In genomic region chr1:201525196-201525778, GRCh38 we compare ENCODE assay signal across 25 cellular contexts. TPM values are rescaled to one million over a fixed set of nuclear protein-coding genes. Genes with fewer than 3 reads are reported as not detected.
A peak's percentile ranks its signal among the peaks of the same experiment; 100 is the strongest.
DNase-seq lines count a peak whose midpoint lies in the region; ATAC-seq, FAIRE-seq and TF ChIP-seq lines count a peak whose summit lies in the region.
"Had no signal": no experiment of that assay in that cellular context is flagged by ENCODE, and none has a peak within 500 bp of the region (broad histone marks: within the 10 kb centered on the region; RNA-seq: fewer than 3 reads in every experiment).

No MANE protein-coding gene starts in this region.

- no peaks in the 10 kb centered on the region for H3K79me2 ChIP-seq in Karpas-422 (ENCODE audit: low read length)
- no peaks in the 10 kb centered on the region for H3K79me2 ChIP-seq in GM12878 (ENCODE audit: control insufficient read depth, insufficient read depth, low read length)

- H3K9ac ChIP-seq in Karpas-422 (ENCODE audit: low read length) (no peak overlapping the region), GM12878 (ENCODE audit: control insufficient read depth, insufficient read depth, low read length) (no peak overlapping the region), mesenchymal stem cell (ENCODE audit: low read length) (peak overlapping the region; percentile 46)

- no peak for TF ChIP-seq RAD21 in GM12878 (IDR thresholded peaks at IDR 0.05; ENCODE audit: insufficient read depth, low read depth, low read length)

- no peak for TF ChIP-seq EP300 in GM12878 (IDR thresholded peaks at IDR 0.05; ENCODE audit: borderline replicate concordance in 1 of 2, control insufficient read depth in 1 of 2, low read depth in 2 of 2, low read length in 2 of 2)

- H2AFZ ChIP-seq in Karpas-422 (ENCODE audit: low read length) = no peak overlapping the region
- H2AFZ ChIP-seq in GM12878 (ENCODE audit: control insufficient read depth, low read depth, low read length) = no peak overlapping the region
- H2AFZ ChIP-seq in mesenchymal stem cell (ENCODE audit: low read depth, low read length) = no peak overlapping the region
- H2AFZ ChIP-seq: PC-9 had no signal

- no peak for TF ChIP-seq POLR2A in GM12878 (IDR thresholded peaks at IDR 0.05; ENCODE audit: low read depth, low read length)

- BruUV-seq in Calu3 (replicated peaks; lab: Mats Ljungman, UMichigan) (no TSS peak), GM12878 (replicated peaks; lab: Mats Ljungman, UMichigan) (no TSS peak)

- H3K27ac Mint-ChIP-seq in Calu3 (ENCODE audit: unreplicated experiment) = peak overlapping the region; percentile 48

- H3K4ac ChIP-seq in mesenchymal stem cell (ENCODE audit: low read depth in 1 of 2, low read length in 2 of 2) = no peak overlapping the region

- no peak overlapping the region for H3K4me2 ChIP-seq in Karpas-422 (ENCODE audit: low read depth, low read length, poor library complexity, severe bottlenecking)
- no peak overlapping the region for H3K4me2 ChIP-seq in GM12878 (ENCODE audit: control insufficient read depth, insufficient read depth)
- no peak overlapping the region for H3K4me2 ChIP-seq in mesenchymal stem cell (ENCODE audit: low read length, poor library complexity, severe bottlenecking)
- H3K4me2 ChIP-seq: PC-9 had no signal

- H3K36me3 ChIP-seq in Karpas-422 (ENCODE audit: insufficient read depth, low read length) = no peaks in the 10 kb centered on the region
- H3K36me3 ChIP-seq in GM12878 (ENCODE audit: control insufficient read depth in 2 of 2, insufficient read depth in 2 of 2, low read length in 1 of 2) = no peaks in the 10 kb centered on the region
- no peaks in the 10 kb centered on the region for H3K36me3 ChIP-seq in mesenchymal stem cell (ENCODE audit: control insufficient read depth in 1 of 2, insufficient read depth in 2 of 2, low read depth in 1 of 2, low read length in 2 of 2)
- H3K36me3 ChIP-seq: BE2C, SJSA1 had no signal

- H3K23ac ChIP-seq in mesenchymal stem cell (ENCODE audit: low read length in 2 of 2) = no peak overlapping the region

- in situ Hi-C loops in GM12878 (cut with MboI) = no loop called here
- in situ Hi-C loops in GM13976 (cut with MboI; ENCODE audit: low sequenced_read_pairs, unreplicated experiment) = no loop called here

- WGBS in GM12878 (ENCODE audit: insufficient coverage, insufficient replicate concordance, low lambda C conversion rate, missing lambda C conversion rate) = 100% methylated on average over 1 of the region's 1 CpG
- 100% methylated on average over 1 of the region's 1 CpG for WGBS in mesenchymal stem cell

- H3K27me3 ChIP-seq in Karpas-422 (ENCODE audit: low read length) (no peaks in the 10 kb centered on the region), GM12878 (replicated peaks in 1 of 2; ENCODE audit: control insufficient read depth in 2 of 2, insufficient read depth in 2 of 2, low read length in 1 of 2) (no peaks in the 10 kb centered on the region), mesenchymal stem cell (ENCODE audit: control insufficient read depth in 1 of 2, insufficient read depth in 1 of 2, low read length in 2 of 2) (no peaks in the 10 kb centered on the region)
- H3K27me3 ChIP-seq: BE2C, SJSA1 had no signal

- no peaks in the 10 kb centered on the region for H3K27me3 Mint-ChIP-seq in Calu3 (ENCODE audit: unreplicated experiment)

- no peak overlapping the region for H2BK5ac ChIP-seq in mesenchymal stem cell (ENCODE audit: low read depth, low read length, poor library complexity, severe bottlenecking)

- H3K9me3 Mint-ChIP-seq in Calu3 (ENCODE audit: low read depth, unreplicated experiment) = no peaks in the 10 kb centered on the region

- DNase-seq in Calu3 (no peak), Karpas-422 (peak; percentile 19), GM12878 (ENCODE audit: low read depth, low spot score) (no peak), mesenchymal stem cell (no peak), occipital lobe (lab: John Stamatoyannopoulos, UW) (no peak), GM13976 (ENCODE audit: low spot score) (no peak)
- DNase-seq in activated CD4-positive, alpha-beta T cell treated with anti-CD3 and anti-CD28 coated beads, Interleukin-2, amount 50 U/mL, for 1 hour = no peak
- DNase-seq: BE2C, GDM1, Kasumi-1, MV-4-11, NCI-H2029, NCI-H446, NCI-H524 treated with DMSO at 0.1 percent for 48 hours, NCI-H774, PC-9, Right ventricle myocardium superior, RPMI8226, T-helper 1 cell had no signal

- H3K79me1 ChIP-seq in mesenchymal stem cell (replicated peaks; ENCODE audit: low read length, poor library complexity, severe bottlenecking) = no peaks in the 10 kb centered on the region

- H3K9me2 ChIP-seq in Karpas-422 (replicated peaks; ENCODE audit: insufficient read depth, low read length) = no peaks in the 10 kb centered on the region

- no peak overlapping the region for H3K18ac ChIP-seq in mesenchymal stem cell (ENCODE audit: low read depth in 1 of 2, low read length in 2 of 2)

- RAD21 ChIA-PET in GM12878 (lab: Charles Lee; ENCODE audit: unreplicated experiment) = no interaction called here

- peaks cover 14% of the 10 kb centered on the region for H3K36me3 Mint-ChIP-seq in Calu3 (ENCODE audit: insufficient read depth, unreplicated experiment)

- H3K27ac ChIP-seq in Karpas-422 (ENCODE audit: low read length) (no peak overlapping the region), GM12878 (ENCODE audit: control insufficient read depth, insufficient read depth) (no peak overlapping the region), mesenchymal stem cell (ENCODE audit: low read length, poor library complexity, severe bottlenecking) (no peak overlapping the region)
- H3K27ac ChIP-seq: PC-9, SJSA1 had no signal

- H3K14ac ChIP-seq in mesenchymal stem cell (ENCODE audit: low read length in 2 of 2) = no peak overlapping the region

- TF ChIP-seq CTCF in Calu3 (IDR thresholded peaks at IDR 0.05; ENCODE audit: unreplicated experiment) (no peak), GM12878 (IDR thresholded peaks at IDR 0.05 in 2 of 3, conservative IDR thresholded peaks at IDR 0.05 in 1 of 3; ENCODE audit: control insufficient read depth in 2 of 3, extremely low read depth in 1 of 3, insufficient read depth in 1 of 3, low read depth in 3 of 3, low read length in 3 of 3) (no peak), GM13976 (IDR thresholded peaks at IDR 0.05; ENCODE audit: borderline replicate concordance, control extremely low read depth, extremely low read depth, insufficient read depth, missing control alignments) (no peak)

- H2BK12ac ChIP-seq in mesenchymal stem cell (ENCODE audit: low read length in 2 of 2) = no peak overlapping the region

- intact Hi-C loops in Calu3 (cut with micrococcal nuclease; ENCODE audit: unreplicated experiment) = no loop called here
- intact Hi-C loops in GM12878 (cut with micrococcal nuclease; ENCODE audit: unreplicated experiment) = no loop called here

- H3K4me1 ChIP-seq in Karpas-422 (ENCODE audit: low read length) (no peaks in the 10 kb centered on the region), GM12878 (ENCODE audit: control insufficient read depth, insufficient read depth, low read length) (no peaks in the 10 kb centered on the region), mesenchymal stem cell (ENCODE audit: control insufficient read depth, insufficient read depth, low read depth, low read length) (no peaks in the 10 kb centered on the region)
- H3K4me1 ChIP-seq: BE2C, SJSA1 had no signal

- H4K20me1 ChIP-seq in Karpas-422 (ENCODE audit: insufficient read depth, low read depth, low read length) = no peaks in the 10 kb centered on the region; the same call in 1 of the 2 replicates
- H4K20me1 ChIP-seq in GM12878 (ENCODE audit: control insufficient read depth, insufficient read depth) = no peaks in the 10 kb centered on the region

- POLR2A ChIA-PET in GM12878 (lab: Charles Lee) = no interaction called here

- H2BK15ac ChIP-seq in mesenchymal stem cell (ENCODE audit: low read depth, poor library complexity, severe bottlenecking) = no peak overlapping the region

- H3K4me1 Mint-ChIP-seq in Calu3 (ENCODE audit: low read depth, unreplicated experiment) = peaks cover 22% of the 10 kb centered on the region

- CTCF ChIA-PET in Calu3 (lab: Charles Lee) = interaction anchor here (0.6 to 1.0 kb wide), 2 partner anchors 12 to 24 kb away, joined by 5 read pairs; no protein-coding TSS in a partner anchor
- CTCF ChIA-PET in GM12878 (lab: Yijun Ruan, JAX) = interaction anchor here (0.5 to 1.9 kb wide), 6 partner anchors 10 to 363 kb away, joined by 3 to 12 read pairs (median 3); no protein-coding TSS in a partner anchor

- H2BK120ac ChIP-seq in mesenchymal stem cell (ENCODE audit: low read depth, low read length) = no peak overlapping the region

- ATAC-seq in GM12878 (no peak), SK-N-SH treated with all-trans-retinoic acid at 6 μM for 48 hours (no peak)
- ATAC-seq: HCT116 had no signal

- no peak overlapping the region for H3K4me3 Mint-ChIP-seq in Calu3 (ENCODE audit: low read depth, unreplicated experiment)
- H3K4me3 Mint-ChIP-seq: CD14-positive monocyte had no signal

- FAIRE-seq in GM12878 (lab: Jason Lieb, UNC) = peak; percentile 7
- FAIRE-seq: GM12891, H1 had no signal

- H2AK5ac ChIP-seq in mesenchymal stem cell (ENCODE audit: low read length, severe bottlenecking) = no peak overlapping the region

- SMC1A ChIA-PET in GM12878 (lab: Charles Lee; ENCODE audit: uncharacterized antibody, unreplicated experiment) = interaction anchor here (1.1 kb wide), 1 partner anchor 12 kb away, joined by 3 read pairs; no protein-coding TSS in a partner anchor

- H4K8ac ChIP-seq in mesenchymal stem cell (ENCODE audit: low read length) = no peak overlapping the region

- H3K4me3 ChIP-seq in Karpas-422 (ENCODE audit: low read length) = no peak overlapping the region
- no peak overlapping the region for H3K4me3 ChIP-seq in GM12878
- no peak overlapping the region for H3K4me3 ChIP-seq in mesenchymal stem cell (ENCODE audit: insufficient read depth in 1 of 2, low read depth in 1 of 2, low read length in 2 of 2)
- H3K4me3 ChIP-seq: PC-9, SJSA1 had no signal

- no peaks in the 10 kb centered on the region for H3K9me3 ChIP-seq in Karpas-422 (ENCODE audit: low read length)
- no peaks in the 10 kb centered on the region for H3K9me3 ChIP-seq in GM12878 (replicated peaks; ENCODE audit: control insufficient read depth, insufficient read depth, low read length)
- no peaks in the 10 kb centered on the region for H3K9me3 ChIP-seq in mesenchymal stem cell (ENCODE audit: control insufficient read depth, low read length)
- H3K9me3 ChIP-seq: BE2C had no signal

- no peak overlapping the region for H4K91ac ChIP-seq in mesenchymal stem cell (ENCODE audit: low read length)

RNA-seq across cellular contexts. Expression of gene NAV1, which starts 13.6 kb away (rescaled TPM):
- total RNA-seq in Calu3 (2022) (13.1 and 24.8 TPM in 2 replicates), GM12878 (2014; rRNA removed) (0.11 and 0.45 TPM in 2 replicates), GM12878 (2014; rRNA removed; fragmentation: Illumina TruSeq; extraction: Trizol) (0.09 and 0.64 TPM in 2 replicates), GM12878 (2021) (1.3 and 1.5 TPM in 2 replicates), occipital lobe (38.8 TPM)
- total RNA-seq in Karpas-422 (2014; rRNA removed; shearing (Covaris generic); ENCODE audit: low replicate concordance) = 0.83 and 2.9 TPM in 2 replicates
- 3.6 and 5.0 TPM in 2 replicates for total RNA-seq in GM12878 (2013; cell fraction: nucleolus; rRNA removed)
- polyA plus RNA-seq in GM12878 (2011; ENCODE audit: low read depth) = 0.21 TPM
- polyA plus RNA-seq in GM12878 (2011; rRNA removed) (0.26 and 0.37 TPM in 2 replicates), GM12878 (2014; fragmentation: Illumina TruSeq; extraction: Trizol) (0.54 and 0.81 TPM in 2 replicates), GM12878 (2014; fragmentation: Nextera tagmentation; extraction: Ambion mirVana) (under 1 TPM; 0.04 to 0.05 TPM), GM12878 (2014; rRNA removed) (0.19 and 0.47 TPM in 2 replicates), GM12878 (2016; fragmentation: Nextera tagmentation; extraction: Ambion mirVana) (under 1 TPM; 0.35 to 0.45 TPM)
- polyA plus RNA-seq in GM12878 (2011; cell fraction: cytosol; rRNA removed) = 0.17 and 0.25 TPM in 2 replicates
- 0.70 and 0.78 TPM in 2 replicates for polyA plus RNA-seq in GM12878 (2011; cell fraction: nucleus; rRNA removed)
- polyA plus RNA-seq in GM12878 (2012) = 0.38 and 0.62 TPM in 2 replicates
- 0.29 and 0.57 TPM in 2 replicates for polyA minus RNA-seq in GM12878 (2011; rRNA and poly(A)+ RNA removed)
- 0.52 and 0.80 TPM in 2 replicates for polyA minus RNA-seq in GM12878 (2011; cell fraction: cytosol; rRNA and poly(A)+ RNA removed)
- 0.48 and 0.96 TPM in 2 replicates for polyA minus RNA-seq in GM12878 (2011; cell fraction: nucleus; rRNA and poly(A)+ RNA removed)
- polyA plus RNA-seq in mesenchymal stem cell (2013, experiment 1 of 2) = 51.4 TPM
- 45.4 TPM for polyA plus RNA-seq in mesenchymal stem cell (2013, experiment 2 of 2)

RNA-seq across cellular contexts. Expression of gene CSRP1, which starts 18.4 kb away (rescaled TPM):
- 69.9 and 73.5 TPM in 2 replicates for total RNA-seq in Calu3 (2022)
- total RNA-seq in Karpas-422 (2014; rRNA removed; shearing (Covaris generic); ENCODE audit: low replicate concordance) = 39.8 and 51.8 TPM in 2 replicates
- 25.4 and 32.7 TPM in 2 replicates for total RNA-seq in GM12878 (2013; cell fraction: nucleolus; rRNA removed)
- 80.1 and 80.4 TPM in 2 replicates for total RNA-seq in GM12878 (2014; rRNA removed)
- 61.2 and 63.3 TPM in 2 replicates for total RNA-seq in GM12878 (2014; rRNA removed; fragmentation: Illumina TruSeq; extraction: Trizol)
- total RNA-seq in GM12878 (2021) = 67.9 and 79.8 TPM in 2 replicates
- 25.1 TPM for polyA plus RNA-seq in GM12878 (2011; ENCODE audit: low read depth)
- 50.2 and 81.0 TPM in 2 replicates for polyA plus RNA-seq in GM12878 (2011; rRNA removed)
- polyA plus RNA-seq in GM12878 (2011; cell fraction: cytosol; rRNA removed) = 102 and 110 TPM in 2 replicates
- polyA plus RNA-seq in GM12878 (2011; cell fraction: nucleus; rRNA removed) = 68.4 and 89.9 TPM in 2 replicates
- polyA plus RNA-seq in GM12878 (2012) = 32.9 and 33.6 TPM in 2 replicates
- polyA plus RNA-seq in GM12878 (2014; fragmentation: Illumina TruSeq; extraction: Trizol) = 59.5 and 88.3 TPM in 2 replicates
- 10 to 100 TPM; 23.4 to 24.3 TPM for polyA plus RNA-seq in GM12878 (2014; fragmentation: Nextera tagmentation; extraction: Ambion mirVana)
- polyA plus RNA-seq in GM12878 (2014; rRNA removed) = 80.8 and 93.4 TPM in 2 replicates
- 10 to 100 TPM; 94.4 to 99.2 TPM for polyA plus RNA-seq in GM12878 (2016; fragmentation: Nextera tagmentation; extraction: Ambion mirVana)
- 56.0 and 75.4 TPM in 2 replicates for polyA minus RNA-seq in GM12878 (2011; rRNA and poly(A)+ RNA removed)
- 21.2 and 22.8 TPM in 2 replicates for polyA minus RNA-seq in GM12878 (2011; cell fraction: cytosol; rRNA and poly(A)+ RNA removed)
- polyA minus RNA-seq in GM12878 (2011; cell fraction: nucleus; rRNA and poly(A)+ RNA removed) = 14.0 and 23.8 TPM in 2 replicates
- 86.6 TPM for polyA plus RNA-seq in mesenchymal stem cell (2013, experiment 1 of 2)
- 85.7 TPM for polyA plus RNA-seq in mesenchymal stem cell (2013, experiment 2 of 2)
- 16.8 TPM for total RNA-seq in occipital lobe

RNA-seq across cellular contexts. Expression of gene PHLDA3, which starts 56.3 kb away (rescaled TPM):
- total RNA-seq in Calu3 (2022) (31.1 and 36.7 TPM in 2 replicates), GM12878 (2014; rRNA removed) (22.4 and 26.0 TPM in 2 replicates), GM12878 (2014; rRNA removed; fragmentation: Illumina TruSeq; extraction: Trizol) (6.4 and 7.7 TPM in 2 replicates), GM12878 (2021) (33.7 and 35.5 TPM in 2 replicates), occipital lobe (9.8 TPM)
- total RNA-seq in Karpas-422 (2014; rRNA removed; shearing (Covaris generic); ENCODE audit: low replicate concordance) = not detected in 2 replicates
- 11.9 and 17.4 TPM in 2 replicates for total RNA-seq in GM12878 (2013; cell fraction: nucleolus; rRNA removed)
- polyA plus RNA-seq in GM12878 (2011; ENCODE audit: low read depth) = 4.3 TPM
- polyA plus RNA-seq in GM12878 (2011; rRNA removed) (8.9 and 17.5 TPM in 2 replicates), GM12878 (2014; fragmentation: Illumina TruSeq; extraction: Trizol) (2.5 and 5.5 TPM in 2 replicates), GM12878 (2014; fragmentation: Nextera tagmentation; extraction: Ambion mirVana) (1 to 10 TPM in 1 of 2 experiments, under 1 TPM in 1; 0.60 to 2.0 TPM), GM12878 (2014; rRNA removed) (27.9 and 38.4 TPM in 2 replicates), GM12878 (2016; fragmentation: Nextera tagmentation; extraction: Ambion mirVana) (10 to 100 TPM; 47.5 to 57.4 TPM)
- 17.5 and 43.7 TPM in 2 replicates for polyA plus RNA-seq in GM12878 (2011; cell fraction: cytosol; rRNA removed)
- 23.0 and 26.3 TPM in 2 replicates for polyA plus RNA-seq in GM12878 (2011; cell fraction: nucleus; rRNA removed)
- 12.6 and 18.7 TPM in 2 replicates for polyA plus RNA-seq in GM12878 (2012)
- 7.2 and 17.9 TPM in 2 replicates for polyA minus RNA-seq in GM12878 (2011; rRNA and poly(A)+ RNA removed)
- polyA minus RNA-seq in GM12878 (2011; cell fraction: cytosol; rRNA and poly(A)+ RNA removed) = 10.9 and 11.1 TPM in 2 replicates
- 10.3 and 19.7 TPM in 2 replicates for polyA minus RNA-seq in GM12878 (2011; cell fraction: nucleus; rRNA and poly(A)+ RNA removed)
- polyA plus RNA-seq in mesenchymal stem cell (2013, experiment 1 of 2) = 42.7 TPM
- polyA plus RNA-seq in mesenchymal stem cell (2013, experiment 2 of 2) = 42.7 TPM
- polyA plus RNA-seq: CD14-positive monocyte had no signal
